Comparison of ENCODE assay signal across 13 cellular contexts in genomic region chr18:42414756-42415454, GRCh38.
DNase-seq lines count a peak whose midpoint lies in the region; ATAC-seq and TF ChIP-seq lines count a peak whose summit lies in the region.
"Had no signal": no experiment of that assay in that cellular context is flagged by ENCODE, and none has a peak within 500 bp of the region (broad histone marks: within the 10 kb centered on the region; RNA-seq: fewer than 3 reads in every experiment).

No MANE protein-coding gene starts in this region.

- DNase-seq in EH (ENCODE audit: low read depth) (peak; percentile 14), astrocyte of the cerebellum (ENCODE audit: low read depth) (peak; percentile 65), heart right ventricle (no peak), renal cortical epithelial cell (ENCODE audit: low read depth) (peak; percentile 93), PC-3 (no peak), NCI-H187 (lab: John Stamatoyannopoulos, UW) (no peak)
- DNase-seq: activated CD4-positive, alpha-beta T cell treated with anti-CD3 and anti-CD28 coated beads, Interleukin-2, amount 10 ng/mL, durations not matched to agents 24 days and 14 days; activated effector memory CD4-positive, alpha-beta T cell treated with Interleukin-2 at 50 U/mL for 16 hours; NCI-H1417 treated with DMSO at 0.1 percent for 48 hours had no signal

- H2AFZ ChIP-seq in PC-3 (ENCODE audit: low read length) = no peak overlapping the region

- H3K79me2 ChIP-seq in PC-3 (ENCODE audit: low read length) = no peaks in the 10 kb centered on the region

- H3K27ac ChIP-seq in heart right ventricle (peak overlapping the region in 4 of 10 donors; percentile 12 to 47 (median 30)), PC-3 (ENCODE audit: low read length) (no peak overlapping the region)
- H3K27ac ChIP-seq: BLaER1, skin epidermis had no signal

- TF ChIP-seq CTCF in astrocyte of the cerebellum (IDR thresholded peaks at IDR 0.05; ENCODE audit: low read depth, low read length, missing control alignments) = no peak
- no peak for TF ChIP-seq CTCF in heart right ventricle (IDR thresholded peaks at IDR 0.05)
- no peak for TF ChIP-seq CTCF in PC-3 (conservative IDR thresholded peaks at IDR 0.05; ENCODE audit: low read depth, low read length)

- ATAC-seq in heart right ventricle (peak in 6 of 8 donors; percentile 28 to 89 (median 40)), PC-3 (no peak), GM19023 (IDR thresholded peaks at IDR 0.05; ENCODE audit: unreplicated experiment) (no peak), GM21526 (IDR thresholded peaks at IDR 0.05; ENCODE audit: low FRiP score, unreplicated experiment) (no peak)

- POLR2A ChIA-PET in PC-3 (lab: Charles Lee; ENCODE audit: unreplicated experiment) = no interaction called here

- H3K9me3 ChIP-seq in heart right ventricle = no peaks in the 10 kb centered on the region
- H3K9me3 ChIP-seq in PC-3 (ENCODE audit: low read length) = no peaks in the 10 kb centered on the region

- H4K20me1 ChIP-seq in PC-3 (ENCODE audit: low read length) = no peaks in the 10 kb centered on the region
- H4K20me1 ChIP-seq: BLaER1 had no signal

- H3K4me3 ChIP-seq in astrocyte of the cerebellum (ENCODE audit: low read depth, low read length) = no peak overlapping the region
- H3K4me3 ChIP-seq in heart right ventricle = no peak overlapping the region
- no peak overlapping the region for H3K4me3 ChIP-seq in PC-3 (ENCODE audit: low read length)
- H3K4me3 ChIP-seq: BLaER1, skin epidermis had no signal

- CTCF ChIA-PET in PC-3 (lab: Charles Lee) = no interaction called here

- no peaks in the 10 kb centered on the region for H3K9me2 ChIP-seq in PC-3 (replicated peaks; ENCODE audit: low read length)

- no peaks in the 10 kb centered on the region for H3F3A ChIP-seq in PC-3 (ENCODE audit: low read length, unreplicated experiment)

- no TSS peak for BruUV-seq in PC-3 (replicated peaks; lab: Mats Ljungman, UMichigan)

- H3K27me3 ChIP-seq in heart right ventricle (no peaks in the 10 kb centered on the region), PC-3 (ENCODE audit: low read length) (no peaks in the 10 kb centered on the region)
- H3K27me3 ChIP-seq: BLaER1 had no signal

- H3K36me3 ChIP-seq in heart right ventricle (no peaks in the 10 kb centered on the region), PC-3 (ENCODE audit: low read depth, low read length) (no peaks in the 10 kb centered on the region)
- H3K36me3 ChIP-seq: BLaER1 had no signal

- no peaks in the 10 kb centered on the region for H3K4me1 ChIP-seq in heart right ventricle
- H3K4me1 ChIP-seq in PC-3 (ENCODE audit: insufficient read depth, low read length) = no peaks in the 10 kb centered on the region
- H3K4me1 ChIP-seq: BLaER1 had no signal

- in situ Hi-C loops in astrocyte of the cerebellum (cut with HindIII; ENCODE audit: low sequenced_read_pairs) = no loop called here

- no peak overlapping the region for H3K4me2 ChIP-seq in PC-3 (ENCODE audit: low read length)
- H3K4me2 ChIP-seq: BLaER1 had no signal

- no peak overlapping the region for H3K9ac ChIP-seq in PC-3 (ENCODE audit: low read length)
- H3K9ac ChIP-seq: BLaER1 had no signal

- 66 to 69% methylated on average over 7 of the region's 7 CpGs for WGBS in heart right ventricle, 2 donors

- intact Hi-C loops in heart right ventricle (cut with DNase I) = no loop called here
- intact Hi-C loops in PC-3 (cut with micrococcal nuclease) = no loop called here

Comparison
In these comparisons a context has a peak if more than half of its experiments do, and no peak if none do; other contexts are left out.
1. DNase-seq: peak in EH (single experiment), astrocyte of the cerebellum (single experiment) and renal cortical epithelial cell (single experiment); none in heart right ventricle (0 of 2), PC-3 (single experiment) and NCI-H187 (0 of 2).
2. ATAC-seq: peak in heart right ventricle (6 of 8); none in PC-3 (single experiment), GM19023 (single experiment) and GM21526 (single experiment).